In the genomic region with DNA sequence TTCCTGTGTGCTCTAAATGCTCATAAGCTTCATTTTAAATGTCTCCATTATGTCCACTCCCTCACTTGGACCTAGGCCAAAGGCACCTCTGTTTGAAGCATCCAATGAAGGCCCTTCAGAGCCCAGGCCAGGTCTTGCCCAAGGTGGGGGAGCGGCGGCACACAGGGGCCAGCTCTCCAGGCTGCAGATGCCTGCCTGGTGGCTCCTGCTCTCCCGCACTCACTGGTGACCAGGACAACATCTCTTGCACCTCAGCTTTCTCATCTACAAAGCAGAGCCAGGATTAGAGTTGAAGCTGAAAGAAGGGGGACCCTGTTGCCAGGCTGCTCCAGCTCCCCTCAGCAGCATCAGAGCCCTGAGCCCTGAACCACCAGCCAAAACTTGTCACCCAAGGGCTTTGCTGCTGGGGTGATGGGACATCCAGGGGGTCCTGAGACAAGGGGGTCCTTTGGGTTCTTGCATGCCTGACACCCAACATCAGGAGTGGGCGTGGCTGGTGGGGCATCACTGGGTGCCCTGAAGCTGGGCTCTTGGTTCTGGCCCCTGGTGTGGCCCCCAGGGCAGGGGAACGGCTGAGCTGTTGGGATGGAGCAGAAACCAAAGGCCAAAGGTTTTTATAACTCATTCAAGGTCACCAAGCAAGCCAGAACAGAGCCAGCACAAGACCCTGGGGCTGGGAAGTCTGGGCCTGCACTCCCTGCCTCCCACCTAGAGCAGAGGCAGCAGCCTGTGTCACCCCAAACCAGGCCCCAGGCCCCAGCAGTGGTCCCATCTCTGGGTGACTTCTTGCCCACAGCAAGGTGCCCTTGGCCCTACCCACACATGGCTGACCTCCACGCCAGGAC, we compare ENCODE assay signal across 13 cellular contexts. TPM values are rescaled to one million over a fixed set of nuclear protein-coding genes. Genes with fewer than 3 reads are reported as not detected.
DNase-seq lines count a peak whose midpoint lies in the region; ATAC-seq and TF ChIP-seq lines count a peak whose summit lies in the region.
"Had no signal": no experiment of that assay in that cellular context is flagged by ENCODE, and none has a peak within 500 bp of the region (broad histone marks: within the 10 kb centered on the region; RNA-seq: fewer than 3 reads in every experiment).

No MANE protein-coding gene starts in this region.

- BruUV-seq in Caco-2 (replicated peaks; lab: Mats Ljungman, UMichigan), result no TSS peak

- no peak overlapping the region for H3K18ac ChIP-seq in mesenchymal stem cell (ENCODE audit: low read depth in 1 of 2, low read length in 2 of 2)

- H3K36me3 Mint-ChIP-seq in activated T-cell treated with anti-CD3 and anti-CD28 coated beads, Interleukin-2, amount 50 U/mL, for 4 hours (ENCODE audit: insufficient read depth), result no peaks in the 10 kb centered on the region
- H3K36me3 Mint-ChIP-seq in Caco-2 (ENCODE audit: insufficient read depth, unreplicated experiment), result peaks cover 6% of the 10 kb centered on the region

- no peak overlapping the region for H2AK5ac ChIP-seq in mesenchymal stem cell (ENCODE audit: low read length, severe bottlenecking)

- POLR2A ChIA-PET in Caco-2 (lab: Charles Lee), result no interaction called here

- peak overlapping the region; percentile 58 for H3K4me3 ChIP-seq in astrocyte of the spinal cord (ENCODE audit: low read depth, low read length)
- H3K4me3 ChIP-seq in mesenchymal stem cell (ENCODE audit: insufficient read depth in 1 of 2, low read depth in 1 of 2, low read length in 2 of 2), result peak overlapping the region; percentile 24 to 65
- H3K4me3 ChIP-seq in thoracic aorta, result peak overlapping the region; percentile 78
- H3K4me3 ChIP-seq in Caco-2 (ENCODE audit: low read depth, low read length), result no peak overlapping the region

- no peak overlapping the region for H3K27ac ChIP-seq in mesenchymal stem cell (ENCODE audit: low read length, poor library complexity, severe bottlenecking)
- H3K27ac ChIP-seq in thoracic aorta, result peak overlapping the region in 1 of 2 donors; percentile 79

- peak overlapping the region; percentile 62 for H3K4me3 Mint-ChIP-seq in activated T-cell treated with anti-CD3 and anti-CD28 coated beads, Interleukin-2, amount 50 U/mL, for 4 hours
- no peak overlapping the region for H3K4me3 Mint-ChIP-seq in Caco-2 (ENCODE audit: unreplicated experiment)

- H2BK120ac ChIP-seq in mesenchymal stem cell (ENCODE audit: low read depth, low read length), result no peak overlapping the region

- peak overlapping the region; percentile 34 for H3K4me2 ChIP-seq in mesenchymal stem cell (ENCODE audit: low read length, poor library complexity, severe bottlenecking)

- CTCF ChIA-PET in Caco-2 (lab: Charles Lee), result no interaction called here

- WGBS in mesenchymal stem cell, result 94% methylated on average over 6 of the region's 6 CpGs

- no peak for DNase-seq in activated T-cell treated with anti-CD3 and anti-CD28 coated beads, Interleukin-2, amount 50 U/mL, for 4 hours
- no peak for DNase-seq in activated T-cell treated with anti-CD3 and anti-CD28 coated beads, Interleukin-2, amount 50 U/mL, for 48 hours
- DNase-seq in astrocyte of the spinal cord (ENCODE audit: low read depth, low spot score) (no peak), mesenchymal stem cell (no peak), thoracic aorta (ENCODE audit: low spot score) (no peak), T1000 (lab: John Stamatoyannopoulos, UW) (no peak), Caco-2 (no peak)
- DNase-seq: activated CD8-positive, alpha-beta memory T cell treated with anti-CD3 and anti-CD28 coated beads, Interleukin-2, amount 50 U/mL, for 48 hours; heart right ventricle; stimulated activated CD4-positive, alpha-beta T cell treated with anti-CD3 and anti-CD28 coated beads, Interleukin-2, amount 100 ng/mL, for 48 hours; SW 1271 had no signal

- H3K9me3 Mint-ChIP-seq in activated T-cell treated with anti-CD3 and anti-CD28 coated beads, Interleukin-2, amount 50 U/mL, for 4 hours, result peaks cover 2% of the 10 kb centered on the region
- no peaks in the 10 kb centered on the region for H3K9me3 Mint-ChIP-seq in Caco-2 (ENCODE audit: unreplicated experiment)

- H2AFZ ChIP-seq in mesenchymal stem cell (ENCODE audit: low read depth, low read length), result no peak overlapping the region

- H3K9ac ChIP-seq in mesenchymal stem cell (ENCODE audit: low read length), result no peak overlapping the region

- no peak overlapping the region for H3K4ac ChIP-seq in mesenchymal stem cell (ENCODE audit: low read depth in 1 of 2, low read length in 2 of 2)

- H3K36me3 ChIP-seq in mesenchymal stem cell (ENCODE audit: control insufficient read depth in 1 of 2, insufficient read depth in 2 of 2, low read depth in 1 of 2, low read length in 2 of 2), result peaks cover 0 to 25% of the 10 kb centered on the region in 2 experiments
- H3K36me3 ChIP-seq in thoracic aorta, result no peaks in the 10 kb centered on the region
- no peaks in the 10 kb centered on the region for H3K36me3 ChIP-seq in Caco-2 (ENCODE audit: control insufficient read depth, insufficient read depth, low read length)

- in situ Hi-C loops in astrocyte of the spinal cord (cut with HindIII; ENCODE audit: low sequenced_read_pairs), result no loop called here

- H3K4me1 ChIP-seq in mesenchymal stem cell (ENCODE audit: control insufficient read depth, insufficient read depth, low read depth, low read length) (peaks cover 23% of the 10 kb centered on the region), thoracic aorta (ENCODE audit: control insufficient read depth in 1 of 2, low read depth in 2 of 2) (peaks cover 4 to 11% of the 10 kb centered on the region in 2 donors), Caco-2 (no peaks in the 10 kb centered on the region)

- no peak overlapping the region for H2BK15ac ChIP-seq in mesenchymal stem cell (ENCODE audit: low read depth, poor library complexity, severe bottlenecking)

- H3K27ac Mint-ChIP-seq in Caco-2 (ENCODE audit: unreplicated experiment), result no peak overlapping the region

- peaks cover 8% of the 10 kb centered on the region for H3K79me1 ChIP-seq in mesenchymal stem cell (replicated peaks; ENCODE audit: low read length, poor library complexity, severe bottlenecking)

- H3K4me1 Mint-ChIP-seq in activated T-cell treated with anti-CD3 and anti-CD28 coated beads, Interleukin-2, amount 50 U/mL, for 4 hours (ENCODE audit: low read depth), result peaks cover 6% of the 10 kb centered on the region
- H3K4me1 Mint-ChIP-seq in Caco-2 (ENCODE audit: low read depth, unreplicated experiment), result peaks cover 3% of the 10 kb centered on the region

- ATAC-seq in activated T-cell treated with anti-CD3 and anti-CD28 coated beads, Interleukin-2, amount 50 U/mL, for 4 hours, result no peak
- ATAC-seq in thoracic aorta (ENCODE audit: insufficient number of reproducible peaks, low FRiP score, low read depth) (no peak), HG02970 (IDR thresholded peaks at IDR 0.05; ENCODE audit: low FRiP score, unreplicated experiment) (no peak)

- no peaks in the 10 kb centered on the region for H3K9me3 ChIP-seq in mesenchymal stem cell (ENCODE audit: control insufficient read depth, low read length)
- H3K9me3 ChIP-seq in thoracic aorta, result no peaks in the 10 kb centered on the region
- no peaks in the 10 kb centered on the region for H3K9me3 ChIP-seq in Caco-2
- H3K9me3 ChIP-seq: heart right ventricle had no signal

- no peak overlapping the region for H3K23ac ChIP-seq in mesenchymal stem cell (ENCODE audit: low read length in 2 of 2)

- no peak overlapping the region for H3K14ac ChIP-seq in mesenchymal stem cell (ENCODE audit: low read length in 2 of 2)

- no peak overlapping the region for H2BK5ac ChIP-seq in mesenchymal stem cell (ENCODE audit: low read depth, low read length, poor library complexity, severe bottlenecking)

- H4K8ac ChIP-seq in mesenchymal stem cell (ENCODE audit: low read length), result no peak overlapping the region

- H3K27me3 Mint-ChIP-seq in activated T-cell treated with anti-CD3 and anti-CD28 coated beads, Interleukin-2, amount 50 U/mL, for 4 hours (ENCODE audit: low read depth), result peaks cover 15% of the 10 kb centered on the region
- H3K27me3 Mint-ChIP-seq in Caco-2 (ENCODE audit: insufficient read depth, unreplicated experiment), result no peaks in the 10 kb centered on the region

- intact Hi-C loops in Caco-2 (cut with micrococcal nuclease; ENCODE audit: unreplicated experiment), result no loop called here

- TF ChIP-seq CTCF in astrocyte of the spinal cord (IDR thresholded peaks at IDR 0.05; ENCODE audit: low read depth, low read length) (no peak), thoracic aorta (IDR thresholded peaks at IDR 0.05) (no peak), Caco-2 (IDR thresholded peaks at IDR 0.05; ENCODE audit: insufficient read depth in 1 of 2, low read depth in 1 of 2, low read length in 1 of 2, severe bottlenecking in 1 of 2, unreplicated experiment in 1 of 2) (no peak)

- H3K27me3 ChIP-seq in mesenchymal stem cell (ENCODE audit: control insufficient read depth in 1 of 2, insufficient read depth in 1 of 2, low read length in 2 of 2) (peaks cover 0 to 10% of the 10 kb centered on the region in 2 experiments), thoracic aorta (replicated peaks; ENCODE audit: insufficient read depth) (no peaks in the 10 kb centered on the region), Caco-2 (replicated peaks; ENCODE audit: control insufficient read depth, insufficient read depth, low read length) (no peaks in the 10 kb centered on the region)

- H4K91ac ChIP-seq in mesenchymal stem cell (ENCODE audit: low read length), result no peak overlapping the region

- peak overlapping the region in 1 of 2 experiments; percentile 13 for H2BK12ac ChIP-seq in mesenchymal stem cell (ENCODE audit: low read length in 2 of 2)

RNA-seq across cellular contexts. Expression of gene NACAD, which starts 1.2 kb away (rescaled TPM):
- under 1 TPM; 0.14 to 0.66 (median 0.37) TPM for total RNA-seq in activated T-cell treated with anti-CD3 and anti-CD28 coated beads, Interleukin-2, amount 50 U/mL, for 4 hours
- polyA plus RNA-seq in mesenchymal stem cell (2013, experiment 1 of 2), result 5.6 TPM
- polyA plus RNA-seq in mesenchymal stem cell (2013, experiment 2 of 2), result 5.5 TPM
- total RNA-seq in thoracic aorta, result 10 to 100 TPM; 10.8 to 11.1 TPM
- 1.0 and 1.1 TPM in 2 replicates for total RNA-seq in Caco-2 (2022)
- total RNA-seq: G401 had no signal

RNA-seq across cellular contexts. Expression of gene TBRG4, which starts 24.0 kb away (rescaled TPM):
- 100 to 1,000 TPM; 206 to 236 (median 233) TPM for total RNA-seq in activated T-cell treated with anti-CD3 and anti-CD28 coated beads, Interleukin-2, amount 50 U/mL, for 4 hours
- 33.6 TPM for polyA plus RNA-seq in mesenchymal stem cell (2013, experiment 1 of 2)
- 33.0 TPM for polyA plus RNA-seq in mesenchymal stem cell (2013, experiment 2 of 2)
- 10 to 100 TPM; 47.8 to 67.1 TPM for total RNA-seq in thoracic aorta
- total RNA-seq in Caco-2 (2022), result 116 and 126 TPM in 2 replicates
